ENCODE assay signal across 8 cellular contexts in the genomic region with DNA sequence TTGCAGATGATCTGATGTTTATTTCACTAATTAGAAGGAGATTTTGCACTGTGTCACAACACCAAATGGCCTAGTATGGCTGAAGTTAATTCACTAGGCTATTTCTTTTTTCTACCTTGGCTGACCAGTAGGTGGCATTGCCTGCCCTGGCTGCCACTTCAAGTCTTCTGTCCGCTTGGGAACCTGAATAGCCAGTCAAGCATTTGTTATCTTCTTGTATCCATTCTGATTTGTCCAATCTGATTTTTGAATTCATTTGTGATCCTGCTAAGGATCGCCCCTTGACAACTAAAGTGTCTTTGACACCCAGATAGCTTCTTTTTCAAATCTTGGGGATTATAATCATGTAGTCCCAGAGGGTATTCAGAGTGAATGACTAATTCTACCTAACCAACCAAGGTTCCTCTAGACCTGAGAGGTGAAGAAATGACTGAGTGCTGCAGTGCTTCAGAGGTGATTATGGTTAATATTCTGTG.
DNase-seq lines count a peak whose midpoint lies in the region; ATAC-seq, FAIRE-seq and TF ChIP-seq lines count a peak whose summit lies in the region.

No MANE protein-coding gene starts in this region.

- H3K27ac Mint-ChIP-seq in T-helper 17 cell (no peak overlapping the region), memory B cell (no peak overlapping the region)

- H3K27me3 ChIP-seq in BJ (ENCODE audit: control insufficient read depth, insufficient read depth, low read length) (peaks cover 2% of the 10 kb centered on the region; the same call in 1 of the 2 replicates), H1 (replicated peaks in 1 of 4; ENCODE audit: control insufficient read depth in 3 of 4, extremely low read depth in 1 of 4, insufficient read depth in 3 of 4, low read length in 3 of 4) (no peaks in the 10 kb centered on the region), tibial artery (peaks cover 0 to 3% of the 10 kb centered on the region in 2 donors)

- H3K4me3 Mint-ChIP-seq in T-helper 17 cell (no peak overlapping the region), memory B cell (peak overlapping the region; percentile 25)

- ATAC-seq in GM18508 (IDR thresholded peaks at IDR 0.05; ENCODE audit: insufficient read depth, unreplicated experiment), result peak; percentile 73
- peak; percentile 62 for ATAC-seq in HG02852 (IDR thresholded peaks at IDR 0.05; ENCODE audit: unreplicated experiment)
- ATAC-seq in T-helper 17 cell, result peak; percentile 69
- peak; percentile 54 for ATAC-seq in memory B cell (ENCODE audit: low read depth)

- no peak for TF ChIP-seq POLR2A in H1 (IDR thresholded peaks at IDR 0.05; ENCODE audit: control extremely low read depth in 1 of 2, low read depth in 2 of 2, low read length in 2 of 2)

- H2BK15ac ChIP-seq in H1 (ENCODE audit: low read length), result no peak overlapping the region

- H3K9me3 ChIP-seq in T-helper 17 cell (ENCODE audit: control insufficient read depth, low read length, poor library complexity, severe bottlenecking) (no peaks in the 10 kb centered on the region), H1 (ENCODE audit: insufficient read depth in 2 of 2, low read depth in 1 of 2, low read length in 1 of 2) (no peaks in the 10 kb centered on the region), tibial artery (peaks cover 0 to 3% (median 0%) of the 10 kb centered on the region in 3 donors)

- H2AK5ac ChIP-seq in H1 (ENCODE audit: low read depth, low read length), result no peak overlapping the region

- TF ChIP-seq RAD21 in H1 (IDR thresholded peaks at IDR 0.05 in 1 of 2, conservative IDR thresholded peaks at IDR 0.05 in 1 of 2; ENCODE audit: low read depth in 2 of 2, low read length in 2 of 2), result peak; percentile 97 to 98

- H2BK5ac ChIP-seq in H1 (ENCODE audit: low read depth, low read length), result no peak overlapping the region

- H2AFZ ChIP-seq in H1 (ENCODE audit: low read length), result no peak overlapping the region

- TF ChIP-seq CTCF in BJ (IDR thresholded peaks at IDR 0.05; ENCODE audit: insufficient read depth, low read depth, low read length), result peak; percentile 83
- TF ChIP-seq CTCF in H1 (IDR thresholded peaks at IDR 0.05; ENCODE audit: control extremely low read depth in 1 of 3, insufficient read depth in 1 of 3, low read depth in 1 of 3, low read length in 3 of 3), result peak; percentile 70 to 85 (median 80)
- peak; percentile 66 to 75 for TF ChIP-seq CTCF in tibial artery (IDR thresholded peaks at IDR 0.05)

- H3K79me1 ChIP-seq in H1 (ENCODE audit: low read depth, low read length), result no peaks in the 10 kb centered on the region

- DNase-seq in BJ (ENCODE audit: low read depth), result no peak
- peak; percentile 34 for DNase-seq in NCI-H1092 treated with DMSO at 0.1 percent for 48 hours (lab: John Stamatoyannopoulos, UW)
- no peak for DNase-seq in T-helper 17 cell
- no peak for DNase-seq in H1 (ENCODE audit: low read depth in 1 of 2, low spot score in 2 of 2)
- peak in 1 of 2 donors; percentile 34 for DNase-seq in memory B cell (ENCODE audit: low spot score in 2 of 2)
- peak in 1 of 2 donors; percentile 45 for DNase-seq in tibial artery

- no peak overlapping the region for H3K56ac ChIP-seq in H1 (replicated peaks; ENCODE audit: insufficient read length, low read depth, low read length)

- H4K91ac ChIP-seq in H1 (replicated peaks; ENCODE audit: insufficient read length, low read length), result no peak overlapping the region

- H3K27ac ChIP-seq in H1 (ENCODE audit: low read depth, low read length) (no peak overlapping the region), tibial artery (no peak overlapping the region)

- no peak overlapping the region for H3K4me2 ChIP-seq in H1 (ENCODE audit: insufficient read depth in 1 of 2, low read depth in 2 of 2, low read length in 2 of 2)

- H2BK12ac ChIP-seq in H1 (ENCODE audit: low read depth, low read length), result no peak overlapping the region

- CTCF ChIA-PET in BJ (lab: Yijun Ruan, JAX) (interaction anchor here (0.6 to 7.2 kb wide), 24 partner anchors 12 to 536 kb away, joined by 3 to 78 read pairs (median 3); no protein-coding TSS in a partner anchor), H1 (lab: Charles Lee; ENCODE audit: partially characterized antibody) (interaction anchor here (0.6 to 7.2 kb wide), 35 partner anchors 10 to 639 kb away, joined by 3 to 48 read pairs (median 5); a partner anchor contains a TSS)

- H3K36me3 ChIP-seq in BJ (ENCODE audit: control insufficient read depth, insufficient read depth, low read length) (no peaks in the 10 kb centered on the region), H1 (ENCODE audit: control insufficient read depth in 2 of 4, insufficient read depth in 4 of 4, low read length in 3 of 4) (no peaks in the 10 kb centered on the region), tibial artery (no peaks in the 10 kb centered on the region)

- H3K23me2 ChIP-seq in H1 (ENCODE audit: low read depth, low read length), result no peaks in the 10 kb centered on the region; the same call in 1 of the 2 replicates

- no peak overlapping the region for H2BK120ac ChIP-seq in H1 (replicated peaks; ENCODE audit: low read depth, low read length)

- 19% methylated on average over 2 of the region's 2 CpGs; no CpG with 5 or more reads in 1 of the 2 experiments for WGBS in H1 (ENCODE audit: extremely low coverage in 1 of 2, insufficient coverage in 1 of 2, insufficient read length in 1 of 2, insufficient replicate concordance in 2 of 2, low coverage in 1 of 2, low lambda C conversion rate in 2 of 2, missing lambda C conversion rate in 1 of 2), 2 experiments

- no peaks in the 10 kb centered on the region for H3K9me3 Mint-ChIP-seq in memory B cell

- no peak overlapping the region for H3K4ac ChIP-seq in H1 (replicated peaks; ENCODE audit: insufficient read length, low read depth, low read length)

- no peaks in the 10 kb centered on the region for H3K4me1 ChIP-seq in H1 (replicated peaks in 1 of 4; ENCODE audit: control insufficient read depth in 3 of 4, insufficient read depth in 4 of 4, low read length in 3 of 4)
- H3K4me1 ChIP-seq in tibial artery, result no peaks in the 10 kb centered on the region

- peaks cover 7% of the 10 kb centered on the region for H3K4me1 Mint-ChIP-seq in T-helper 17 cell
- peaks cover 19% of the 10 kb centered on the region for H3K4me1 Mint-ChIP-seq in memory B cell

- H3K9ac ChIP-seq in H1 (replicated peaks in 1 of 4; ENCODE audit: extremely low read depth in 1 of 4, low read depth in 3 of 4, low read length in 3 of 4), result no peak overlapping the region

- peak; percentile 93 for FAIRE-seq in H1 (lab: Jason Lieb, UNC)

- H4K20me1 ChIP-seq in H1 (replicated peaks in 1 of 2; ENCODE audit: control insufficient read depth in 1 of 2, insufficient read depth in 2 of 2, low read length in 2 of 2), result no peaks in the 10 kb centered on the region

- no peak overlapping the region for H3K18ac ChIP-seq in H1 (ENCODE audit: extremely low read depth, low read length)

- intact Hi-C loops in tibial artery (cut with DNase I; ENCODE audit: low total_unique reads), result loop anchor here (5.0 to 10.0 kb wide), 2 partner anchors 457 to 530 kb away; no protein-coding TSS in a partner anchor

- H3K23ac ChIP-seq in H1 (ENCODE audit: insufficient read length), result no peak overlapping the region

- H3K79me2 ChIP-seq in H1 (ENCODE audit: control insufficient read depth in 1 of 2, insufficient read depth in 2 of 2, low read length in 2 of 2), result no peaks in the 10 kb centered on the region

- no peak overlapping the region for H4K5ac ChIP-seq in H1 (ENCODE audit: insufficient read length, low read depth, low read length)

- H3K27me3 Mint-ChIP-seq in T-helper 17 cell, result peaks cover 27% of the 10 kb centered on the region
- peaks cover 15% of the 10 kb centered on the region for H3K27me3 Mint-ChIP-seq in memory B cell

- no peak overlapping the region for H4K8ac ChIP-seq in H1 (ENCODE audit: extremely low read depth, insufficient read depth, low read length)

- H2BK20ac ChIP-seq in H1 (ENCODE audit: low read length), result no peak overlapping the region

- H3K4me3 ChIP-seq in BJ (ENCODE audit: low read depth, low read length), result no peak overlapping the region
- H3K4me3 ChIP-seq in H1 (ENCODE audit: extremely low read depth in 1 of 4, insufficient read depth in 2 of 4, low read depth in 3 of 4, low read length in 4 of 4), result no peak overlapping the region
- no peak overlapping the region for H3K4me3 ChIP-seq in tibial artery

- no peak for TF ChIP-seq EP300 in H1 (IDR thresholded peaks at IDR 0.05; ENCODE audit: borderline replicate concordance in 1 of 2, low read depth in 2 of 2, low read length in 2 of 2)

- no peak overlapping the region for H3K14ac ChIP-seq in H1 (ENCODE audit: insufficient read length)

- H3K36me3 Mint-ChIP-seq in T-helper 17 cell (ENCODE audit: low read depth) (peaks cover 6% of the 10 kb centered on the region), memory B cell (peaks cover 4% of the 10 kb centered on the region)

- POLR2A ChIA-PET in BJ (lab: Charles Lee) (no interaction called here), H1 (lab: Charles Lee; ENCODE audit: partially characterized antibody) (no interaction called here)

TF ChIP-seq in H1, 55 proteins besides CTCF, POLR2A, EP300 and RAD21:
- TF ChIP-seq ZNF274 (IDR thresholded peaks at IDR 0.05; ENCODE audit: borderline replicate concordance, extremely low read depth, low read length) (no peak), JUND (IDR thresholded peaks at IDR 0.05; ENCODE audit: low read length) (no peak), BACH1 (IDR thresholded peaks at IDR 0.05; ENCODE audit: low read length) (no peak), BCL11A (IDR thresholded peaks at IDR 0.05; ENCODE audit: low read depth in 2 of 2, low read length in 2 of 2) (no peak), FOSL1 (IDR thresholded peaks at IDR 0.05; ENCODE audit: insufficient read depth, low read depth, low read length) (no peak), HDAC6 (IDR thresholded peaks at IDR 0.05; ENCODE audit: low read depth, low read length) (no peak), KDM4A (IDR thresholded peaks at IDR 0.05; ENCODE audit: low read depth, low read length, severe bottlenecking) (no peak)
TF ChIP-seq in H1: peak in this region for 0.
